11 cellular contexts compared by ENCODE assay signal in genomic region chr6:137216106-137216505, GRCh38. TPM values are rescaled to one million over a fixed set of nuclear protein-coding genes. Genes with fewer than 3 reads are reported as not detected.
DNase-seq lines count a peak whose midpoint lies in the region; ATAC-seq and TF ChIP-seq lines count a peak whose summit lies in the region.
"Had no signal": no experiment of that assay in that cellular context is flagged by ENCODE, and none has a peak within 500 bp of the region (broad histone marks: within the 10 kb centered on the region; RNA-seq: fewer than 3 reads in every experiment).

No MANE protein-coding gene starts in this region.

- H3K27me3 Mint-ChIP-seq in dendritic cell treated with granulocyte-macrophage colony-stimulating factor and Interleukin-4, amounts not matched to agents 40 ng/mL and 50 ng/mL, for 4 days: no peaks in the 10 kb centered on the region
- H3K27me3 Mint-ChIP-seq in nephron (ENCODE audit: low read depth): no peaks in the 10 kb centered on the region

- H3K27ac ChIP-seq in right atrium auricular region (peak overlapping the region; percentile 99 to 100), vagina (peak overlapping the region; percentile 100)

- H3K36me3 ChIP-seq in right atrium auricular region (no peaks in the 10 kb centered on the region), vagina (no peaks in the 10 kb centered on the region)

- H3K9me3 Mint-ChIP-seq in dendritic cell treated with granulocyte-macrophage colony-stimulating factor and Interleukin-4, amounts not matched to agents 40 ng/mL and 50 ng/mL, for 4 days: no peaks in the 10 kb centered on the region
- peaks cover 6% of the 10 kb centered on the region for H3K9me3 Mint-ChIP-seq in nephron

- peak overlapping the region; percentile 100 for H3K27ac Mint-ChIP-seq in dendritic cell treated with granulocyte-macrophage colony-stimulating factor and Interleukin-4, amounts not matched to agents 40 ng/mL and 50 ng/mL, for 4 days
- H3K27ac Mint-ChIP-seq in nephron: peak overlapping the region in 1 of 3 experiments; percentile 15

- H3K27me3 ChIP-seq in right atrium auricular region (no peaks in the 10 kb centered on the region), vagina (no peaks in the 10 kb centered on the region)

- H3K4me3 ChIP-seq in right atrium auricular region: peak overlapping the region; percentile 95
- peak overlapping the region; percentile 83 to 98 for H3K4me3 ChIP-seq in vagina
- H3K4me3 ChIP-seq: K562 had no signal

- no peaks in the 10 kb centered on the region for H3K9me3 ChIP-seq in right atrium auricular region
- H3K9me3 ChIP-seq in vagina: no peaks in the 10 kb centered on the region

- peak overlapping the region; percentile 93 for H3K4me3 Mint-ChIP-seq in dendritic cell treated with granulocyte-macrophage colony-stimulating factor and Interleukin-4, amounts not matched to agents 40 ng/mL and 50 ng/mL, for 4 days
- peak overlapping the region; percentile 41 to 80 (median 64) for H3K4me3 Mint-ChIP-seq in nephron

- ATAC-seq in Right ventricle myocardium inferior (no peak), GM18517 (IDR thresholded peaks at IDR 0.05; ENCODE audit: unreplicated experiment) (no peak), HG02798 (IDR thresholded peaks at IDR 0.05; ENCODE audit: poor library complexity, unreplicated experiment) (no peak)
- ATAC-seq: K562 had no signal

- no peak for TF ChIP-seq POLR2A in vagina (IDR thresholded peaks at IDR 0.05)

- TF ChIP-seq CTCF in right atrium auricular region (IDR thresholded peaks at IDR 0.05) (no peak), nephron (IDR thresholded peaks at IDR 0.05; ENCODE audit: unreplicated experiment in 3 of 3) (no peak), vagina (IDR thresholded peaks at IDR 0.05) (no peak)

- peaks cover 76% of the 10 kb centered on the region for H3K36me3 Mint-ChIP-seq in dendritic cell treated with granulocyte-macrophage colony-stimulating factor and Interleukin-4, amounts not matched to agents 40 ng/mL and 50 ng/mL, for 4 days (ENCODE audit: low read depth)
- H3K36me3 Mint-ChIP-seq in nephron (ENCODE audit: low read depth): peaks cover 26% of the 10 kb centered on the region

- peaks cover 73% of the 10 kb centered on the region for H3K4me1 Mint-ChIP-seq in dendritic cell treated with granulocyte-macrophage colony-stimulating factor and Interleukin-4, amounts not matched to agents 40 ng/mL and 50 ng/mL, for 4 days (ENCODE audit: low read depth)
- H3K4me1 Mint-ChIP-seq in nephron: peaks cover 45% of the 10 kb centered on the region

- H3K4me1 ChIP-seq in right atrium auricular region: peaks cover 0 to 80% of the 10 kb centered on the region in 2 donors
- H3K4me1 ChIP-seq in vagina: peaks cover 82% of the 10 kb centered on the region

- intact Hi-C loops in Right ventricle myocardium inferior (cut with DNase I) (loop anchor here (5.0 kb wide), 1 partner anchor 46 kb away; no protein-coding TSS in a partner anchor), vagina (cut with DNase I) (loop anchor here (10.0 kb wide), 1 partner anchor 1721 kb away; the partner anchor contains the start of gene AHI1)
- intact Hi-C loops in dendritic cell treated with granulocyte-macrophage colony-stimulating factor and Interleukin-4, amounts not matched to agents 40 ng/mL and 50 ng/mL, for 4 days (cut with micrococcal nuclease): loop anchor here (2.0 to 5.0 kb wide), 2 partner anchors 55 to 79 kb away; no protein-coding TSS in a partner anchor

- no peak for DNase-seq in right atrium auricular region (ENCODE audit: low spot score)
- no peak for DNase-seq in Right ventricle myocardium inferior (ENCODE audit: missing footprints)
- no peak for DNase-seq in vagina (ENCODE audit: extremely low spot score in 2 of 2)
- no peak for DNase-seq in HT-29 (ENCODE audit: low spot score)
- DNase-seq: stimulated activated CD4-positive, alpha-beta T cell treated with anti-CD3 and anti-CD28 coated beads, Interleukin-2, amount 100 ng/mL, for 48 hours had no signal

RNA-seq across cellular contexts. Expression of gene IFNGR1, which starts 3.1 kb away (rescaled TPM):
- total RNA-seq in right atrium auricular region (100 to 1,000 TPM; 111 to 143 TPM), Right ventricle myocardium inferior (103 TPM), vagina (76.6 TPM)
- total RNA-seq in HT-29 (2014; rRNA removed; shearing (Covaris generic)): 33.4 and 34.9 TPM in 2 replicates

RNA-seq across cellular contexts. Expression of gene IL22RA2, which starts 42.7 kb away (rescaled TPM):
- not detected for total RNA-seq in right atrium auricular region
- not detected for total RNA-seq in Right ventricle myocardium inferior
- not detected for total RNA-seq in vagina
- not detected in 2 replicates for total RNA-seq in HT-29 (2014; rRNA removed; shearing (Covaris generic))
- total RNA-seq: epithelial cell of proximal tubule, K562 had no signal
